Comparison of ENCODE assay signal across 1 cellular context in the genomic region with DNA sequence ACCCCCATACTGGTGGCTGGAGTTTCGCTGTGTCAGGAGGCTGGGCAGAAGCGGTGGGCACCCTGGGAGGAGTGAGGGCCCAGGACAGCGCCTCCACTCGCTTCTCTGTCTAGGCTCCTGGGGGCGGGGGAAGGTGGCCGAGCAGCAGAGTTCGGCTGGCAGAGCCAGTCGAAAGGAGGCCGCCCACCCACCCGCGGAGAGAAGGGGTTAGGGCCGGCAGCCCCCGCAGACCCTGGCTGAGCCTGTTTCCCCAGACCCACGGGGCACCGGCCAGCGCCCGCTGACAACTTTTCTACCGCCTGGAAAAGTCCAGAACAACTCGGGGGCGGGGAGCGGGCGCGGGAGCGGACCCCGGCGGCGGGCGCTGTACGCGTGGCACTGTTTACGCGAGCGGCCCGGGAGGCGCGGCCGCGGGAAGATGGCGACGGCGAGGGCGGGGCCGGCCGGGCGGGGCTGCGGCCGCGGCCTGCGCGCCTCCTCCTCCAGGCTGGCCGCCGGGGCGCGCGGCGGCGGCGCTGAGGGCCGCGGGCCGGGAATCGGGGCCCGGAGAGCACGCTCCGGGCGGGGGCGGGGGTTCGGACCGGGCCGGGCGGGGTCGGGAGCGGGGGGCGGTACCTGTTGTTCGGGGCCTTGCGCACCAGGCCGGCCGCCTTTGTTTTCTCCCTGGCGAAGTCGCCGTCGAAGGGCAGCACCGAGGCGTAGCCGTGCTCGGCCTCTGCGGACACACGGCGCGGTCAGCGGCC.
TF ChIP-seq lines count a peak whose summit lies in the region.

No MANE protein-coding gene starts in this region.

TF ChIP-seq in K562, 482 proteins besides CTCF, POLR2A, EP300 and RAD21 (continues in another document):
- peak; percentile 16 to 69 for TF ChIP-seq E2F6 (IDR thresholded peaks at IDR 0.05; ENCODE audit: borderline replicate concordance in 1 of 2, extremely low read depth in 1 of 2, insufficient read depth in 1 of 2, insufficient read length in 1 of 2, low read depth in 1 of 2, low read length in 1 of 2, poor library complexity in 1 of 2, severe bottlenecking in 1 of 2)
- TF ChIP-seq EP400 (IDR thresholded peaks at IDR 0.05): peak; percentile 86
- no peak for TF ChIP-seq SIRT6 (IDR thresholded peaks at IDR 0.05; ENCODE audit: low read depth, low read length)
- no peak for TF ChIP-seq TBP (optimal IDR thresholded peaks at IDR 0.05; ENCODE audit: low read depth, low read length)
- TF ChIP-seq ZNF644 (tag; IDR thresholded peaks at IDR 0.05; ENCODE audit: low read depth): no peak
- TF ChIP-seq CEBPB (tag; IDR thresholded peaks at IDR 0.05): no peak
- TF ChIP-seq FOXA1 (IDR thresholded peaks at IDR 0.05; ENCODE audit: borderline replicate concordance): no peak
- TF ChIP-seq RB1 (IDR thresholded peaks at IDR 0.05; ENCODE audit: low read depth): peak; percentile 43; the same call in 1 of the 2 replicates
- no peak for TF ChIP-seq TCF7 (IDR thresholded peaks at IDR 0.05; ENCODE audit: borderline replicate concordance)
- TF ChIP-seq, protein P1, sequence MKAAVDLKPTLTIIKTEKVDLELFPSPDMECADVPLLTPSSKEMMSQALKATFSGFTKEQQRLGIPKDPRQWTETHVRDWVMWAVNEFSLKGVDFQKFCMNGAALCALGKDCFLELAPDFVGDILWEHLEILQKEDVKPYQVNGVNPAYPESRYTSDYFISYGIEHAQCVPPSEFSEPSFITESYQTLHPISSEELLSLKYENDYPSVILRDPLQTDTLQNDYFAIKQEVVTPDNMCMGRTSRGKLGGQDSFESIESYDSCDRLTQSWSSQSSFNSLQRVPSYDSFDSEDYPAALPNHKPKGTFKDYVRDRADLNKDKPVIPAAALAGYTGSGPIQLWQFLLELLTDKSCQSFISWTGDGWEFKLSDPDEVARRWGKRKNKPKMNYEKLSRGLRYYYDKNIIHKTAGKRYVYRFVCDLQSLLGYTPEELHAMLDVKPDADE (conservative IDR thresholded peaks at IDR 0.05; ENCODE audit: control insufficient read depth, low read depth, low read length): peak; percentile 66; the same call in 1 of the 2 replicates
- no peak for TF ChIP-seq CBX2 (IDR thresholded peaks at IDR 0.05; ENCODE audit: insufficient read depth, low read length, poor library complexity, severe bottlenecking)
- TF ChIP-seq MNT (conservative IDR thresholded peaks at IDR 0.05): peak; percentile 93 to 97
- TF ChIP-seq RBM25 (IDR thresholded peaks at IDR 0.05; ENCODE audit: low read depth, low read length, severe bottlenecking): peak; percentile 90
- TF ChIP-seq ARID1B (IDR thresholded peaks at IDR 0.05): no peak
- TF ChIP-seq, protein P2, sequence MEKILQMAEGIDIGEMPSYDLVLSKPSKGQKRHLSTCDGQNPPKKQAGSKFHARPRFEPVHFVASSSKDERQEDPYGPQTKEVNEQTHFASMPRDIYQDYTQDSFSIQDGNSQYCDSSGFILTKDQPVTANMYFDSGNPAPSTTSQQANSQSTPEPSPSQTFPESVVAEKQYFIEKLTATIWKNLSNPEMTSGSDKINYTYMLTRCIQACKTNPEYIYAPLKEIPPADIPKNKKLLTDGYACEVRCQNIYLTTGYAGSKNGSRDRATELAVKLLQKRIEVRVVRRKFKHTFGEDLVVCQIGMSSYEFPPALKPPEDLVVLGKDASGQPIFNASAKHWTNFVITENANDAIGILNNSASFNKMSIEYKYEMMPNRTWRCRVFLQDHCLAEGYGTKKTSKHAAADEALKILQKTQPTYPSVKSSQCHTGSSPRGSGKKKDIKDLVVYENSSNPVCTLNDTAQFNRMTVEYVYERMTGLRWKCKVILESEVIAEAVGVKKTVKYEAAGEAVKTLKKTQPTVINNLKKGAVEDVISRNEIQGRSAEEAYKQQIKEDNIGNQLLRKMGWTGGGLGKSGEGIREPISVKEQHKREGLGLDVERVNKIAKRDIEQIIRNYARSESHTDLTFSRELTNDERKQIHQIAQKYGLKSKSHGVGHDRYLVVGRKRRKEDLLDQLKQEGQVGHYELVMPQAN (IDR thresholded peaks at IDR 0.05; ENCODE audit: borderline replicate concordance): 0 out of 2 replicates have a peak, but pooled peaks have one; percentile 50
- TF ChIP-seq EHMT2 (IDR thresholded peaks at IDR 0.05): no peak
- no peak for TF ChIP-seq NBN (IDR thresholded peaks at IDR 0.05; ENCODE audit: low read depth)
- TF ChIP-seq, protein P3, sequence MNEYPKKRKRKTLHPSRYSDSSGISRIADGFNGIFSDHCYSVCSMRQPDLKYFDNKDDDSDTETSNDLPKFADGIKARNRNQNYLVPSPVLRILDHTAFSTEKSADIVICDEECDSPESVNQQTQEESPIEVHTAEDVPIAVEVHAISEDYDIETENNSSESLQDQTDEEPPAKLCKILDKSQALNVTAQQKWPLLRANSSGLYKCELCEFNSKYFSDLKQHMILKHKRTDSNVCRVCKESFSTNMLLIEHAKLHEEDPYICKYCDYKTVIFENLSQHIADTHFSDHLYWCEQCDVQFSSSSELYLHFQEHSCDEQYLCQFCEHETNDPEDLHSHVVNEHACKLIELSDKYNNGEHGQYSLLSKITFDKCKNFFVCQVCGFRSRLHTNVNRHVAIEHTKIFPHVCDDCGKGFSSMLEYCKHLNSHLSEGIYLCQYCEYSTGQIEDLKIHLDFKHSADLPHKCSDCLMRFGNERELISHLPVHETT (CRISPR knock-in tag; conservative IDR thresholded peaks at IDR 0.05 in 1 of 2, IDR thresholded peaks at IDR 0.05 in 1 of 2): peak in 1 of 2 experiments; percentile 59; a peak in 2 of 4 replicates
- TF ChIP-seq CREB1 (IDR thresholded peaks at IDR 0.05): no peak
- no peak for TF ChIP-seq CREB1 (CRISPR knock-in tag; IDR thresholded peaks at IDR 0.05)
- peak; percentile 83; the same call in 1 of the 2 replicates for TF ChIP-seq KAT7 (CRISPR knock-in tag; IDR thresholded peaks at IDR 0.05; ENCODE audit: borderline replicate concordance)
- TF ChIP-seq, protein P4, sequence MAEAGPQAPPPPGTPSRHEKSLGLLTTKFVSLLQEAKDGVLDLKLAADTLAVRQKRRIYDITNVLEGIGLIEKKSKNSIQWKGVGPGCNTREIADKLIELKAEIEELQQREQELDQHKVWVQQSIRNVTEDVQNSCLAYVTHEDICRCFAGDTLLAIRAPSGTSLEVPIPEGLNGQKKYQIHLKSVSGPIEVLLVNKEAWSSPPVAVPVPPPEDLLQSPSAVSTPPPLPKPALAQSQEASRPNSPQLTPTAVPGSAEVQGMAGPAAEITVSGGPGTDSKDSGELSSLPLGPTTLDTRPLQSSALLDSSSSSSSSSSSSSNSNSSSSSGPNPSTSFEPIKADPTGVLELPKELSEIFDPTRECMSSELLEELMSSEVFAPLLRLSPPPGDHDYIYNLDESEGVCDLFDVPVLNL (CRISPR knock-in tag; IDR thresholded peaks at IDR 0.05; ENCODE audit: low read depth): no peak
- TF ChIP-seq ZFP36 (IDR thresholded peaks at IDR 0.05; ENCODE audit: low read depth, low read length, partially characterized antibody): peak; percentile 97
- TF ChIP-seq DIDO1 (tag; IDR thresholded peaks at IDR 0.05; ENCODE audit: low read depth): no peak
- TF ChIP-seq U2AF1 (optimal IDR thresholded peaks at IDR 0.05; ENCODE audit: low read depth, low read length): no peak
- no peak for TF ChIP-seq THRAP3 (IDR thresholded peaks at IDR 0.05; ENCODE audit: borderline replicate concordance)
- TF ChIP-seq NCOA6 (IDR thresholded peaks at IDR 0.05): no peak
- TF ChIP-seq POLR2G (IDR thresholded peaks at IDR 0.05; ENCODE audit: low read depth, low read length): peak; percentile 58; the same call in 1 of the 2 replicates
- TF ChIP-seq, protein P5, sequence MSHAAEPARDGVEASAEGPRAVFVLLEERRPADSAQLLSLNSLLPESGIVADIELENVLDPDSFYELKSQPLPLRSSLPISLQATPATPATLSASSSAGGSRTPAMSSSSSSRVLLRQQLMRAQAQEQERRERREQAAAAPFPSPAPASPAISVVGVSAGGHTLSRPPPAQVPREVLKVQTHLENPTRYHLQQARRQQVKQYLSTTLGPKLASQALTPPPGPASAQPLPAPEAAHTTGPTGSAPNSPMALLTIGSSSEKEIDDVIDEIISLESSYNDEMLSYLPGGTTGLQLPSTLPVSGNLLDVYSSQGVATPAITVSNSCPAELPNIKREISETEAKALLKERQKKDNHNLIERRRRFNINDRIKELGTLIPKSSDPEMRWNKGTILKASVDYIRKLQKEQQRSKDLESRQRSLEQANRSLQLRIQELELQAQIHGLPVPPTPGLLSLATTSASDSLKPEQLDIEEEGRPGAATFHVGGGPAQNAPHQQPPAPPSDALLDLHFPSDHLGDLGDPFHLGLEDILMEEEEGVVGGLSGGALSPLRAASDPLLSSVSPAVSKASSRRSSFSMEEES (CRISPR knock-in tag; IDR thresholded peaks at IDR 0.05): no peak
- TF ChIP-seq GTF3C2 (IDR thresholded peaks at IDR 0.05; ENCODE audit: borderline replicate concordance, extremely low read depth, insufficient read length): peak; percentile 82
- no peak for TF ChIP-seq ZNF584 (CRISPR knock-in tag; IDR thresholded peaks at IDR 0.05; ENCODE audit: low read depth)
- 0 out of 4 replicates have a peak, but pooled peaks of 1 of the 2 experiments have one; percentile 18 for TF ChIP-seq NONO (IDR thresholded peaks at IDR 0.05; ENCODE audit: low read depth in 2 of 2, low read length in 1 of 2)
- no peak for TF ChIP-seq CREBBP (IDR thresholded peaks at IDR 0.05; ENCODE audit: low read depth, low read length)
- TF ChIP-seq HSF4 (CRISPR knock-in tag; IDR thresholded peaks at IDR 0.05; ENCODE audit: borderline replicate concordance): no peak
- no peak for TF ChIP-seq PBX2 (CRISPR knock-in tag; IDR thresholded peaks at IDR 0.05; ENCODE audit: low read depth)
- TF ChIP-seq PBX2 (tag; conservative IDR thresholded peaks at IDR 0.05; ENCODE audit: low read depth): no peak
- TF ChIP-seq CREM (IDR thresholded peaks at IDR 0.05; ENCODE audit: low read depth): 0 out of 2 replicates have a peak, but pooled peaks have one; percentile 9
- TF ChIP-seq, protein P6, sequence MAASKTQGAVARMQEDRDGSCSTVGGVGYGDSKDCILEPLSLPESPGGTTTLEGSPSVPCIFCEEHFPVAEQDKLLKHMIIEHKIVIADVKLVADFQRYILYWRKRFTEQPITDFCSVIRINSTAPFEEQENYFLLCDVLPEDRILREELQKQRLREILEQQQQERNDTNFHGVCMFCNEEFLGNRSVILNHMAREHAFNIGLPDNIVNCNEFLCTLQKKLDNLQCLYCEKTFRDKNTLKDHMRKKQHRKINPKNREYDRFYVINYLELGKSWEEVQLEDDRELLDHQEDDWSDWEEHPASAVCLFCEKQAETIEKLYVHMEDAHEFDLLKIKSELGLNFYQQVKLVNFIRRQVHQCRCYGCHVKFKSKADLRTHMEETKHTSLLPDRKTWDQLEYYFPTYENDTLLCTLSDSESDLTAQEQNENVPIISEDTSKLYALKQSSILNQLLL (CRISPR knock-in tag; IDR thresholded peaks at IDR 0.05; ENCODE audit: borderline replicate concordance): no peak
- TF ChIP-seq ETV6 (IDR thresholded peaks at IDR 0.05; ENCODE audit: borderline replicate concordance in 1 of 2, low read depth in 2 of 2, low read length in 1 of 2): no peak
- no peak for TF ChIP-seq ETV6 (CRISPR knock-in tag; IDR thresholded peaks at IDR 0.05; ENCODE audit: borderline replicate concordance)
- TF ChIP-seq ZNF354B (CRISPR knock-in tag; IDR thresholded peaks at IDR 0.05): no peak
- peak; percentile 41 to 51; a peak in 3 of 4 replicates for TF ChIP-seq MAZ (CRISPR knock-in tag; conservative IDR thresholded peaks at IDR 0.05 in 1 of 2, IDR thresholded peaks at IDR 0.05 in 1 of 2)
